ENCODE assay signal across 28 cellular contexts in the genomic region with DNA sequence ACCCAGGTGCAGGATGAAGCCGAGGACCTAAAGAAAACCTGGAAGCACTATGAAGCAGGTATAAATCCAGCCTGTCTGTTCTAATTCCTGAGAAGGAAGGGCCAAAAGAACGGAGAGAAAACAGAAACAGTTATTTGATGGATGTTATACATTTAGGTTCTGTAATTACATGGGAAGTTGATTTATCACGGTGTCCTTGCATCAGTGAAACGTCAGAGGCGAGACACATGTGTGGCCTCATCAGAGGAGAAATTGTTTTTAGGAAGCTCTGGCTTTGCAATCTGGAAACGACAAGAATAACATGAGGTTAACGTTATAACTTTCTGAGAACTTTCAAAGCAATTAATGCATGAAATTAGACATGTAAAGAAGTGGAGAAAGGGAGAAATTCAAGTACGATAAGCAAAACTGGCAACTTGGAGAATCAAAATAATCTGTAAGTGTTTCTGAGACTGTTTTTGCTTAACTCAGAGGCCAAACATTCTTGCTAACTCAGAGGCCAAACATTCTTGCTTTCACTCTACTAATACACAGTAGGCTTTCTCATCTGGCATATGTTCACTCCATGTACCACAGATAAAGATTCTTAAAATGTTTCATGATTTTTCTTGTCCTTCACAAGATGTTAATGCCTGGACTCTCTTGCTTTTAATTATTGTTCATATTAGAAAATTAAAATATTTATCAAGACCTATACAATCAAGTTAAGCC.
A peak's percentile ranks its signal among the peaks of the same experiment; 100 is the strongest.
DNase-seq lines count a peak whose midpoint lies in the region; ATAC-seq, FAIRE-seq and TF ChIP-seq lines count a peak whose summit lies in the region.
"Had no signal": no experiment of that assay in that cellular context is flagged by ENCODE, and none has a peak within 500 bp of the region (broad histone marks: within the 10 kb centered on the region; RNA-seq: fewer than 3 reads in every experiment).

No MANE protein-coding gene starts in this region.

- peaks cover 43% of the 10 kb centered on the region for H3K4me1 Mint-ChIP-seq in nephron
- H3K4me1 Mint-ChIP-seq: activated CD4-positive, alpha-beta memory T cell treated with anti-CD3 and anti-CD28 coated beads, Interleukin-2, amount 10 ng/mL, durations not matched to agents 7 days and 5 days; activated naive CD8-positive, alpha-beta T cell treated with anti-CD3 and anti-CD28 coated beads for 36 hours; naive thymus-derived CD8-positive, alpha-beta T cell had no signal

- TF ChIP-seq CTCF in nephron (IDR thresholded peaks at IDR 0.05; ENCODE audit: unreplicated experiment in 3 of 3) = no peak

- H3K4me3 ChIP-seq in aorta (ENCODE audit: low read length in 2 of 2) = no peak overlapping the region

- DNase-seq in ELR (ENCODE audit: low read depth) (peak; percentile 3), amniotic epithelial cell (ENCODE audit: low read depth) (peak; percentile 45), fibroblast of the conjunctiva (ENCODE audit: low read depth) (peak; percentile 4), aorta (no peak), frontal cortex (ENCODE audit: low spot score in 2 of 2) (no peak)
- no peak for DNase-seq in stimulated activated CD4-positive, alpha-beta T cell treated with anti-CD3 and anti-CD28 coated beads, Interleukin-2, amount 100 ng/mL, for 24 hours
- DNase-seq: ACHN; activated CD4-positive, alpha-beta memory T cell treated with anti-CD3 and anti-CD28 coated beads, Interleukin-2, amount 10 ng/mL, durations not matched to agents 7 days and 5 days; activated CD4-positive, CD25-positive, alpha-beta regulatory T cell treated with anti-CD3 and anti-CD28 coated beads, Interleukin-2, amount 50 U/mL, for 72 hours; activated effector memory CD4-positive, alpha-beta T cell treated with anti-CD3 and anti-CD28 coated beads, Interleukin-2, amount 50 U/mL, for 16 hours; activated naive CD8-positive, alpha-beta T cell treated with anti-CD3 and anti-CD28 coated beads for 36 hours; activated T-cell treated with anti-CD3 and anti-CD28 coated beads, Interleukin-2, amount 50 U/mL, for 1 hour; BE2C; effector CD4-positive, alpha-beta T cell; foreskin keratinocyte; hippocampal formation; naive thymus-derived CD8-positive, alpha-beta T cell; NCI-H1417 treated with DMSO at 0.1 percent for 48 hours; NCI-H345; stimulated activated CD4-positive, alpha-beta T cell treated with anti-CD3 and anti-CD28 coated beads, Interleukin-4, amount 100 ng/mL, for 1 hour; trophoblast cell had no signal

- WGBS in aorta, 2 donors = 10 to 17% methylated on average over 8 of the region's 8 CpGs

- intact Hi-C loops in aorta (cut with DNase I) = no loop called here

- no peaks in the 10 kb centered on the region for H3K9me3 Mint-ChIP-seq in nephron
- H3K9me3 Mint-ChIP-seq: activated CD4-positive, alpha-beta memory T cell treated with anti-CD3 and anti-CD28 coated beads, Interleukin-2, amount 10 ng/mL, durations not matched to agents 7 days and 5 days; activated naive CD8-positive, alpha-beta T cell treated with anti-CD3 and anti-CD28 coated beads for 36 hours; T-helper 1 cell treated with Interleukin-12 subunit alpha and Interleukin-12 subunit beta and Interleukin-4 antibody, amounts not matched to agents 30 μg/mL and 1 μg/mL, for 36 hours had no signal

- FAIRE-seq in frontal cortex (lab: Jason Lieb, UNC) = no peak
- FAIRE-seq: G401.6 had no signal

- H3K27me3 Mint-ChIP-seq in nephron (ENCODE audit: low read depth) = no peaks in the 10 kb centered on the region
- H3K27me3 Mint-ChIP-seq: activated CD4-positive, alpha-beta memory T cell treated with anti-CD3 and anti-CD28 coated beads, Interleukin-2, amount 10 ng/mL, durations not matched to agents 7 days and 5 days; activated naive CD8-positive, alpha-beta T cell treated with anti-CD3 and anti-CD28 coated beads for 36 hours; naive thymus-derived CD8-positive, alpha-beta T cell had no signal

- no peaks in the 10 kb centered on the region for H3K9me3 ChIP-seq in aorta (ENCODE audit: control insufficient read depth, low read length)
- H3K9me3 ChIP-seq: BE2C had no signal

- no peaks in the 10 kb centered on the region for H3K27me3 ChIP-seq in aorta (ENCODE audit: control insufficient read depth in 1 of 2, insufficient read depth in 2 of 2, low read length in 1 of 2)
- H3K27me3 ChIP-seq: BE2C, foreskin keratinocyte had no signal

- H3K27ac Mint-ChIP-seq in nephron = peak overlapping the region; percentile 43 to 62 (median 47)
- H3K27ac Mint-ChIP-seq: activated CD4-positive, alpha-beta memory T cell treated with anti-CD3 and anti-CD28 coated beads, Interleukin-2, amount 10 ng/mL, durations not matched to agents 7 days and 5 days; activated naive CD8-positive, alpha-beta T cell treated with anti-CD3 and anti-CD28 coated beads for 36 hours; naive thymus-derived CD8-positive, alpha-beta T cell; T-helper 1 cell treated with Interleukin-12 subunit alpha and Interleukin-12 subunit beta and Interleukin-4 antibody, amounts not matched to agents 30 μg/mL and 1 μg/mL, for 36 hours had no signal

- no peak overlapping the region for H3K4me3 Mint-ChIP-seq in nephron
- H3K4me3 Mint-ChIP-seq: activated CD4-positive, alpha-beta memory T cell treated with anti-CD3 and anti-CD28 coated beads, Interleukin-2, amount 10 ng/mL, durations not matched to agents 7 days and 5 days; activated naive CD8-positive, alpha-beta T cell treated with anti-CD3 and anti-CD28 coated beads for 36 hours; naive thymus-derived CD8-positive, alpha-beta T cell; T-helper 1 cell treated with Interleukin-12 subunit alpha and Interleukin-12 subunit beta and Interleukin-4 antibody, amounts not matched to agents 30 μg/mL and 1 μg/mL, for 36 hours had no signal

- H3K4me1 ChIP-seq in aorta (ENCODE audit: control insufficient read depth in 1 of 2, insufficient read depth in 2 of 2, low read length in 2 of 2) = no peaks in the 10 kb centered on the region
- H3K4me1 ChIP-seq: BE2C, foreskin keratinocyte had no signal

- ATAC-seq in aorta (ENCODE audit: low FRiP score) = no peak
- no peak for ATAC-seq in GM18519 (IDR thresholded peaks at IDR 0.05; ENCODE audit: low FRiP score, unreplicated experiment)
- ATAC-seq: foreskin keratinocyte; left lobe of liver; naive thymus-derived CD8-positive, alpha-beta T cell had no signal

- H3K36me3 ChIP-seq in aorta (ENCODE audit: control insufficient read depth in 1 of 2, insufficient read depth in 2 of 2, low read length in 1 of 2) = no peaks in the 10 kb centered on the region
- H3K36me3 ChIP-seq: BE2C had no signal

- H3K36me3 Mint-ChIP-seq in nephron (ENCODE audit: low read depth) = no peaks in the 10 kb centered on the region
- H3K36me3 Mint-ChIP-seq: activated naive CD8-positive, alpha-beta T cell treated with anti-CD3 and anti-CD28 coated beads for 36 hours; naive thymus-derived CD8-positive, alpha-beta T cell had no signal

- H3K27ac ChIP-seq in aorta (ENCODE audit: low read depth in 1 of 2, low read length in 2 of 2) = no peak overlapping the region
- H3K27ac ChIP-seq: epithelial cell of prostate, foreskin keratinocyte, HL-60 had no signal

Comparison
In these comparisons a context has a peak if more than half of its experiments do, and no peak if none do; other contexts are left out.
1. DNase-seq: peak in ELR (single experiment), amniotic epithelial cell (single experiment) and fibroblast of the conjunctiva (single experiment); none in aorta (0 of 2), frontal cortex (0 of 2) and stimulated activated CD4-positive, alpha-beta T cell treated with anti-CD3 and anti-CD28 coated beads, Interleukin-2, amount 100 ng/mL, for 24 hours (0 of 2).